ENCODE assay signal across 9 cellular contexts in genomic region chr4:152278505-152279301, GRCh38.
A peak's percentile ranks its signal among the peaks of the same experiment; 100 is the strongest.
DNase-seq lines count a peak whose midpoint lies in the region; ATAC-seq and TF ChIP-seq lines count a peak whose summit lies in the region.
"Had no signal": no experiment of that assay in that cellular context is flagged by ENCODE, and none has a peak within 500 bp of the region (broad histone marks: within the 10 kb centered on the region; RNA-seq: fewer than 3 reads in every experiment).

No MANE protein-coding gene starts in this region.

- H3K9ac ChIP-seq in HUES48 (ENCODE audit: low read depth, low read length): no peak overlapping the region
- H3K9ac ChIP-seq in iPS-20b (ENCODE audit: low read depth, low read length): peak overlapping the region; percentile 6; the same call in 1 of the 2 replicates

- no peaks in the 10 kb centered on the region for H3K27me3 ChIP-seq in HUES48 (ENCODE audit: control insufficient read depth, insufficient read depth, low read length)
- no peaks in the 10 kb centered on the region for H3K27me3 ChIP-seq in iPS-20b (ENCODE audit: insufficient read depth, low read length)
- no peaks in the 10 kb centered on the region for H3K27me3 ChIP-seq in right cardiac atrium (ENCODE audit: control insufficient read depth, insufficient read depth)
- H3K27me3 ChIP-seq in CD4-positive, alpha-beta T cell (ENCODE audit: control insufficient read depth, insufficient read depth, low read length): no peaks in the 10 kb centered on the region

- intact Hi-C loops in right cardiac atrium (cut with DNase I): no loop called here
- intact Hi-C loops in CD4-positive, alpha-beta T cell (cut with DNase I, micrococcal nuclease): no loop called here

- no peaks in the 10 kb centered on the region for H3K27me3 Mint-ChIP-seq in CD4-positive, alpha-beta T cell

- H3K9me3 ChIP-seq in HUES48 (ENCODE audit: control insufficient read depth, insufficient read depth, low read length): no peaks in the 10 kb centered on the region
- no peaks in the 10 kb centered on the region for H3K9me3 ChIP-seq in iPS-20b (ENCODE audit: insufficient read depth, low read depth, low read length)
- no peaks in the 10 kb centered on the region for H3K9me3 ChIP-seq in right cardiac atrium (ENCODE audit: control insufficient read depth, low read length)
- H3K9me3 ChIP-seq in CD4-positive, alpha-beta T cell (ENCODE audit: control insufficient read depth, low read length): no peaks in the 10 kb centered on the region

- H3K27ac Mint-ChIP-seq in CD4-positive, alpha-beta T cell: no peak overlapping the region

- H3K27ac ChIP-seq in HUES48 (ENCODE audit: low read depth, low read length) (peak overlapping the region; percentile 42), iPS-20b (ENCODE audit: low read length) (no peak overlapping the region), right cardiac atrium (ENCODE audit: low read length) (no peak overlapping the region)
- H3K27ac ChIP-seq in CD4-positive, alpha-beta T cell (ENCODE audit: low read depth, low read length): no peak overlapping the region

- H3K36me3 ChIP-seq in HUES48 (ENCODE audit: control insufficient read depth, insufficient read depth, low read length) (no peaks in the 10 kb centered on the region), iPS-20b (ENCODE audit: insufficient read depth, low read depth, low read length) (no peaks in the 10 kb centered on the region)

- peaks cover 21% of the 10 kb centered on the region for H3K4me1 ChIP-seq in HUES48 (ENCODE audit: control insufficient read depth, insufficient read depth, low read length)
- peaks cover 12% of the 10 kb centered on the region; the same call in 1 of the 2 replicates for H3K4me1 ChIP-seq in iPS-20b (ENCODE audit: insufficient read depth, low read length)
- no peaks in the 10 kb centered on the region for H3K4me1 ChIP-seq in right cardiac atrium (ENCODE audit: control insufficient read depth, insufficient read depth, low read length)

- no peaks in the 10 kb centered on the region for H3K36me3 Mint-ChIP-seq in CD4-positive, alpha-beta T cell (ENCODE audit: low read depth)

- H3K4me3 ChIP-seq in HUES48 (ENCODE audit: low read depth, low read length) (no peak overlapping the region), iPS-20b (ENCODE audit: low read length) (0 out of 2 replicates have a peak overlapping the region, but pooled peaks have one; percentile 15), right cardiac atrium (ENCODE audit: low read length) (no peak overlapping the region)

- TF ChIP-seq CTCF in CD4-positive, alpha-beta T cell (IDR thresholded peaks at IDR 0.05): no peak

- peaks cover 45% of the 10 kb centered on the region for H3K4me1 Mint-ChIP-seq in CD4-positive, alpha-beta T cell (ENCODE audit: low read depth)

- no peaks in the 10 kb centered on the region for H3K9me3 Mint-ChIP-seq in CD4-positive, alpha-beta T cell

- DNase-seq in DMS53 treated with DMSO at 0.1 percent for 48 hours (lab: John Stamatoyannopoulos, UW; ENCODE audit: unreplicated experiment) (peak; percentile 48), NCI-H524 (lab: John Stamatoyannopoulos, UW) (no peak), right cardiac atrium (no peak)
- no peak for DNase-seq in CD4-positive, alpha-beta T cell
- DNase-seq in stimulated activated naive CD4-positive, alpha-beta T cell treated with Interleukin-2 at 50 U/mL for 16 hours (lab: John Stamatoyannopoulos, UW): no peak
- DNase-seq: DND-41 had no signal

- no peak overlapping the region for H3K4me3 Mint-ChIP-seq in CD4-positive, alpha-beta T cell

- CTCF ChIA-PET in CD4-positive, alpha-beta T cell (lab: Charles Lee): no interaction called here

- WGBS in right cardiac atrium: 86% methylated on average over 9 of the region's 9 CpGs

- POLR2A ChIA-PET in CD4-positive, alpha-beta T cell (lab: Charles Lee): interaction anchor here (1.6 kb wide), 1 partner anchor 178 kb away, joined by 5 read pairs; no protein-coding TSS in a partner anchor

- ATAC-seq in GM21619 (IDR thresholded peaks at IDR 0.05; ENCODE audit: unreplicated experiment): peak; percentile 81
- no peak for ATAC-seq in right cardiac atrium
- no peak for ATAC-seq in CD4-positive, alpha-beta T cell (ENCODE audit: poor library complexity)
